ENCODE assay signal across 9 cellular contexts in genomic region chr12:124869011-124869665, GRCh38. TPM values are rescaled to one million over a fixed set of nuclear protein-coding genes. Genes with fewer than 3 reads are reported as not detected.
DNase-seq lines count a peak whose midpoint lies in the region; ATAC-seq and TF ChIP-seq lines count a peak whose summit lies in the region.
"Had no signal": no experiment of that assay in that cellular context is flagged by ENCODE, and none has a peak within 500 bp of the region (broad histone marks: within the 10 kb centered on the region; RNA-seq: fewer than 3 reads in every experiment).

No MANE protein-coding gene starts in this region.

- CTCF ChIA-PET in activated CD8-positive, alpha-beta T cell treated with anti-CD3 and anti-CD28 coated beads for 36 hours (lab: Charles Lee), result interaction anchor here (0.7 to 2.5 kb wide), 3 partner anchors 38 to 782 kb away, joined by 3 to 9 read pairs (median 3); no protein-coding TSS in a partner anchor
- CTCF ChIA-PET in activated CD8-positive, alpha-beta T cell treated with anti-CD3 and anti-CD28 coated beads, Interleukin-2, amount 10 ng/mL, durations not matched to agents 7 days and 5 days (lab: Charles Lee), result no interaction called here

- H3K27ac Mint-ChIP-seq in activated CD8-positive, alpha-beta T cell treated with anti-CD3 and anti-CD28 coated beads for 36 hours, result no peak overlapping the region
- no peak overlapping the region for H3K27ac Mint-ChIP-seq in activated CD8-positive, alpha-beta T cell treated with anti-CD3 and anti-CD28 coated beads, Interleukin-2, amount 10 ng/mL, durations not matched to agents 7 days and 5 days
- H3K27ac Mint-ChIP-seq: activated T-helper 2 cell treated with anti-CD3 and anti-CD28 coated beads, Interferon-gamma antibody, Interleukin-2, Interleukin-4, amounts not matched to agents 10 μg/mL and 5 μg/mL and 100 μg/mL, durations not matched to agents 14 hours and 24 hours and 36 hours had no signal

- POLR2A ChIA-PET in activated CD8-positive, alpha-beta T cell treated with anti-CD3 and anti-CD28 coated beads for 36 hours (lab: Charles Lee), result no interaction called here
- POLR2A ChIA-PET in activated CD8-positive, alpha-beta T cell treated with anti-CD3 and anti-CD28 coated beads, Interleukin-2, amount 10 ng/mL, durations not matched to agents 7 days and 5 days (lab: Charles Lee), result no interaction called here

- H3K27me3 ChIP-seq in left ventricle myocardium inferior (ENCODE audit: low read depth) (no peaks in the 10 kb centered on the region), thoracic aorta (replicated peaks; ENCODE audit: insufficient read depth) (no peaks in the 10 kb centered on the region), vagina (no peaks in the 10 kb centered on the region)

- H3K36me3 ChIP-seq in left ventricle myocardium inferior (no peaks in the 10 kb centered on the region), thoracic aorta (no peaks in the 10 kb centered on the region), vagina (no peaks in the 10 kb centered on the region)

- H3K4me1 ChIP-seq in left ventricle myocardium inferior, result no peaks in the 10 kb centered on the region
- peaks cover 0 to 3% of the 10 kb centered on the region in 2 donors for H3K4me1 ChIP-seq in thoracic aorta (ENCODE audit: control insufficient read depth in 1 of 2, low read depth in 2 of 2)
- H3K4me1 ChIP-seq in vagina, result peaks cover 9% of the 10 kb centered on the region

- H3K4me3 Mint-ChIP-seq in activated CD8-positive, alpha-beta T cell treated with anti-CD3 and anti-CD28 coated beads for 36 hours, result no peak overlapping the region
- H3K4me3 Mint-ChIP-seq in activated CD8-positive, alpha-beta T cell treated with anti-CD3 and anti-CD28 coated beads, Interleukin-2, amount 10 ng/mL, durations not matched to agents 7 days and 5 days, result no peak overlapping the region

- TF ChIP-seq POLR2A in vagina (IDR thresholded peaks at IDR 0.05), result no peak

- H3K4me3 ChIP-seq in left ventricle myocardium inferior (no peak overlapping the region), thoracic aorta (peak overlapping the region; percentile 32), vagina (no peak overlapping the region), foreskin fibroblast (ENCODE audit: low read depth in 1 of 2, low read length in 2 of 2) (no peak overlapping the region)

- H3K27ac ChIP-seq in left ventricle myocardium inferior (replicated peaks) (peak overlapping the region; percentile 57), thoracic aorta (peak overlapping the region in 1 of 2 donors; percentile 10), vagina (no peak overlapping the region)

- H3K9me3 ChIP-seq in left ventricle myocardium inferior (replicated peaks) (no peaks in the 10 kb centered on the region), thoracic aorta (no peaks in the 10 kb centered on the region), vagina (no peaks in the 10 kb centered on the region)

- ATAC-seq in activated CD8-positive, alpha-beta T cell treated with anti-CD3 and anti-CD28 coated beads for 36 hours, result peak; percentile 51
- no peak for ATAC-seq in activated CD8-positive, alpha-beta T cell treated with anti-CD3 and anti-CD28 coated beads, Interleukin-2, amount 10 ng/mL, durations not matched to agents 7 days and 5 days
- no peak for ATAC-seq in thoracic aorta (ENCODE audit: insufficient number of reproducible peaks, low FRiP score, low read depth)

- H3K4me1 Mint-ChIP-seq in activated CD8-positive, alpha-beta T cell treated with anti-CD3 and anti-CD28 coated beads for 36 hours (ENCODE audit: low read depth), result peaks cover 11% of the 10 kb centered on the region
- H3K4me1 Mint-ChIP-seq in activated CD8-positive, alpha-beta T cell treated with anti-CD3 and anti-CD28 coated beads, Interleukin-2, amount 10 ng/mL, durations not matched to agents 7 days and 5 days (ENCODE audit: low read depth), result peaks cover 29% of the 10 kb centered on the region

- DNase-seq in activated CD8-positive, alpha-beta T cell treated with anti-CD3 and anti-CD28 coated beads for 36 hours, result no peak
- no peak for DNase-seq in activated CD8-positive, alpha-beta T cell treated with anti-CD3 and anti-CD28 coated beads, Interleukin-2, amount 10 ng/mL, durations not matched to agents 7 days and 5 days
- peak; percentile 89 for DNase-seq in SIG-M5 (lab: John Stamatoyannopoulos, UW)
- DNase-seq in left ventricle myocardium inferior, result peak; percentile 27
- no peak for DNase-seq in thoracic aorta (ENCODE audit: low spot score)
- DNase-seq in vagina (ENCODE audit: extremely low spot score in 2 of 2), result no peak
- no peak for DNase-seq in foreskin fibroblast
- no peak for DNase-seq in cerebellum (ENCODE audit: low spot score)

- H3K36me3 Mint-ChIP-seq in activated CD8-positive, alpha-beta T cell treated with anti-CD3 and anti-CD28 coated beads for 36 hours (ENCODE audit: low read depth), result no peaks in the 10 kb centered on the region
- no peaks in the 10 kb centered on the region for H3K36me3 Mint-ChIP-seq in activated CD8-positive, alpha-beta T cell treated with anti-CD3 and anti-CD28 coated beads, Interleukin-2, amount 10 ng/mL, durations not matched to agents 7 days and 5 days (ENCODE audit: low read depth)

- H3K27me3 Mint-ChIP-seq in activated CD8-positive, alpha-beta T cell treated with anti-CD3 and anti-CD28 coated beads for 36 hours, result peaks cover 8% of the 10 kb centered on the region
- peaks cover 3% of the 10 kb centered on the region for H3K27me3 Mint-ChIP-seq in activated CD8-positive, alpha-beta T cell treated with anti-CD3 and anti-CD28 coated beads, Interleukin-2, amount 10 ng/mL, durations not matched to agents 7 days and 5 days (ENCODE audit: low read depth)

- TF ChIP-seq CTCF in activated CD8-positive, alpha-beta T cell treated with anti-CD3 and anti-CD28 coated beads for 36 hours (IDR thresholded peaks at IDR 0.05), result no peak
- TF ChIP-seq CTCF in left ventricle myocardium inferior (IDR thresholded peaks at IDR 0.05; ENCODE audit: borderline replicate concordance) (no peak), thoracic aorta (IDR thresholded peaks at IDR 0.05) (no peak), vagina (IDR thresholded peaks at IDR 0.05) (no peak), foreskin fibroblast (IDR thresholded peaks at IDR 0.05; ENCODE audit: low read depth, low read length) (no peak)

- H3K9me3 Mint-ChIP-seq in activated CD8-positive, alpha-beta T cell treated with anti-CD3 and anti-CD28 coated beads for 36 hours, result no peaks in the 10 kb centered on the region
- no peaks in the 10 kb centered on the region for H3K9me3 Mint-ChIP-seq in activated CD8-positive, alpha-beta T cell treated with anti-CD3 and anti-CD28 coated beads, Interleukin-2, amount 10 ng/mL, durations not matched to agents 7 days and 5 days (ENCODE audit: insufficient read depth)
- H3K9me3 Mint-ChIP-seq: activated T-helper 2 cell treated with anti-CD3 and anti-CD28 coated beads, Interferon-gamma antibody, Interleukin-2, Interleukin-4, amounts not matched to agents 10 μg/mL and 5 μg/mL and 100 μg/mL, durations not matched to agents 14 hours and 24 hours and 36 hours had no signal

- intact Hi-C loops in activated CD8-positive, alpha-beta T cell treated with anti-CD3 and anti-CD28 coated beads for 36 hours (cut with micrococcal nuclease), result no loop called here
- intact Hi-C loops in left ventricle myocardium inferior (cut with micrococcal nuclease), result no loop called here
- intact Hi-C loops in vagina (cut with DNase I), result no loop called here

RNA-seq across cellular contexts. Expression of gene SCARB1, which starts 5.5 kb away (rescaled TPM):
- total RNA-seq in activated CD8-positive, alpha-beta T cell treated with anti-CD3 and anti-CD28 coated beads for 36 hours, result 10 to 100 TPM; 36.2 to 38.1 TPM
- total RNA-seq in activated CD8-positive, alpha-beta T cell treated with anti-CD3 and anti-CD28 coated beads, Interleukin-2, amount 10 ng/mL, durations not matched to agents 7 days and 5 days, result 10 to 100 TPM; 12.5 to 14.6 TPM
- total RNA-seq in left ventricle myocardium inferior, result 11.1 TPM
- total RNA-seq in thoracic aorta, result 10 to 100 TPM in 1 of 2 donors, 1 to 10 TPM in 1; 8.8 to 13.1 TPM
- 20.6 TPM for total RNA-seq in vagina
- 11.4 TPM for total RNA-seq in cerebellum

RNA-seq across cellular contexts. Expression of gene UBC, which starts 45.3 kb away (rescaled TPM):
- 1,000 to 10,000 TPM in 1 of 2 experiments, 100 to 1,000 TPM in 1; 963 to 1,010 TPM for total RNA-seq in activated CD8-positive, alpha-beta T cell treated with anti-CD3 and anti-CD28 coated beads for 36 hours
- total RNA-seq in activated CD8-positive, alpha-beta T cell treated with anti-CD3 and anti-CD28 coated beads, Interleukin-2, amount 10 ng/mL, durations not matched to agents 7 days and 5 days, result 100 to 1,000 TPM; 974 to 998 TPM
- 1,154 TPM for total RNA-seq in left ventricle myocardium inferior
- total RNA-seq in thoracic aorta, result 1,000 to 10,000 TPM; 1,069 to 1,422 TPM
- total RNA-seq in vagina, result 2,671 TPM
- 507 TPM for total RNA-seq in cerebellum

Comparison
In these comparisons a context has a peak if more than half of its experiments do, and no peak if none do; other contexts are left out.
1. DNase-seq: peak in SIG-M5 (single experiment) and left ventricle myocardium inferior (single experiment); none in activated CD8-positive, alpha-beta T cell treated with anti-CD3 and anti-CD28 coated beads for 36 hours (single experiment), activated CD8-positive, alpha-beta T cell treated with anti-CD3 and anti-CD28 coated beads, Interleukin-2, amount 10 ng/mL, durations not matched to agents 7 days and 5 days (single experiment), thoracic aorta (single experiment), vagina (0 of 2), foreskin fibroblast (0 of 2) and cerebellum (single experiment).